Comparison of ENCODE assay signal across 1 cellular context in the genomic region with DNA sequence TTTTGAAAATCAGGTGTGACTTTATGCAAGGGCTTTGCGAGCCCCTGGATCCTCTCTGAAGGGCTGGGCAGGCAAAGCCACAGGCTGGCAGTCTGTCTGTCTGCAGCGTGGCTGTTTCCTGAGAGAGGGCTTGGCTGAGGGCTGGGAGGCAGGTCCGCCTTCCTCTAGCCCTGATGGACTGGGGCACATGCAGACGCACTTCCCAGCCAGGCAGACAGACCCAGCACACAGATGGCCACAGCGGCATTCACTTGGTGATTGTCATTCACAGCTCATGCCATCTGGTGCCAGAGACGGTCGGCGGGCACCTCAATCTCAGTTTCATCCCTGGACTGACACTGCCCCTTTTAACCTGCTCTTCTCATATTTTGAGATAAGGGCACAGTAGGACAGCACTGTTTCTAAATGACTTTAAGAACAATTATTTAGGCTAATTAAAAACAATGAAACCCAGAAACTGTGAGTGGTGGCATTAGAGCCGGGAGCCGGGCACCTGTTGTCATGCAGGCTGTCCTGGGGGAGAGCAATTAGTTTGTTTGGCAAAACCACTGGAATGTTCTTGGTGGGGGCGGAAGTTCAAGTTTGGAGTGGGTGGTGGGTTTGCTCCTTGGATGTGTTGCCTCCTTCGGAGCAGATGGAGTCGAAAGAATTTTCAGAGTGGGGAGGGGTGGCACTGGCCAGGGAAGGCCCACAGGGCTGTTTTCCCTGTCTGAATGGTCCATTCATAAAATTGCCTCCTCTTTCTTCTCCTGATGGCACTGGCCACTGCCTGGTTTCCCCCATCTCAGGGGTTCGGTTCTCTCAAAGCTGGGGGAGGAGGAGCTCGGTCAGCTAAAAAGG.
TF ChIP-seq lines count a peak whose summit lies in the region.

No MANE protein-coding gene starts in this region.

TF ChIP-seq in GM23338, 12 proteins besides CTCF, POLR2A, EP300 and RAD21 (continued from another document):
- TF ChIP-seq, protein P1, sequence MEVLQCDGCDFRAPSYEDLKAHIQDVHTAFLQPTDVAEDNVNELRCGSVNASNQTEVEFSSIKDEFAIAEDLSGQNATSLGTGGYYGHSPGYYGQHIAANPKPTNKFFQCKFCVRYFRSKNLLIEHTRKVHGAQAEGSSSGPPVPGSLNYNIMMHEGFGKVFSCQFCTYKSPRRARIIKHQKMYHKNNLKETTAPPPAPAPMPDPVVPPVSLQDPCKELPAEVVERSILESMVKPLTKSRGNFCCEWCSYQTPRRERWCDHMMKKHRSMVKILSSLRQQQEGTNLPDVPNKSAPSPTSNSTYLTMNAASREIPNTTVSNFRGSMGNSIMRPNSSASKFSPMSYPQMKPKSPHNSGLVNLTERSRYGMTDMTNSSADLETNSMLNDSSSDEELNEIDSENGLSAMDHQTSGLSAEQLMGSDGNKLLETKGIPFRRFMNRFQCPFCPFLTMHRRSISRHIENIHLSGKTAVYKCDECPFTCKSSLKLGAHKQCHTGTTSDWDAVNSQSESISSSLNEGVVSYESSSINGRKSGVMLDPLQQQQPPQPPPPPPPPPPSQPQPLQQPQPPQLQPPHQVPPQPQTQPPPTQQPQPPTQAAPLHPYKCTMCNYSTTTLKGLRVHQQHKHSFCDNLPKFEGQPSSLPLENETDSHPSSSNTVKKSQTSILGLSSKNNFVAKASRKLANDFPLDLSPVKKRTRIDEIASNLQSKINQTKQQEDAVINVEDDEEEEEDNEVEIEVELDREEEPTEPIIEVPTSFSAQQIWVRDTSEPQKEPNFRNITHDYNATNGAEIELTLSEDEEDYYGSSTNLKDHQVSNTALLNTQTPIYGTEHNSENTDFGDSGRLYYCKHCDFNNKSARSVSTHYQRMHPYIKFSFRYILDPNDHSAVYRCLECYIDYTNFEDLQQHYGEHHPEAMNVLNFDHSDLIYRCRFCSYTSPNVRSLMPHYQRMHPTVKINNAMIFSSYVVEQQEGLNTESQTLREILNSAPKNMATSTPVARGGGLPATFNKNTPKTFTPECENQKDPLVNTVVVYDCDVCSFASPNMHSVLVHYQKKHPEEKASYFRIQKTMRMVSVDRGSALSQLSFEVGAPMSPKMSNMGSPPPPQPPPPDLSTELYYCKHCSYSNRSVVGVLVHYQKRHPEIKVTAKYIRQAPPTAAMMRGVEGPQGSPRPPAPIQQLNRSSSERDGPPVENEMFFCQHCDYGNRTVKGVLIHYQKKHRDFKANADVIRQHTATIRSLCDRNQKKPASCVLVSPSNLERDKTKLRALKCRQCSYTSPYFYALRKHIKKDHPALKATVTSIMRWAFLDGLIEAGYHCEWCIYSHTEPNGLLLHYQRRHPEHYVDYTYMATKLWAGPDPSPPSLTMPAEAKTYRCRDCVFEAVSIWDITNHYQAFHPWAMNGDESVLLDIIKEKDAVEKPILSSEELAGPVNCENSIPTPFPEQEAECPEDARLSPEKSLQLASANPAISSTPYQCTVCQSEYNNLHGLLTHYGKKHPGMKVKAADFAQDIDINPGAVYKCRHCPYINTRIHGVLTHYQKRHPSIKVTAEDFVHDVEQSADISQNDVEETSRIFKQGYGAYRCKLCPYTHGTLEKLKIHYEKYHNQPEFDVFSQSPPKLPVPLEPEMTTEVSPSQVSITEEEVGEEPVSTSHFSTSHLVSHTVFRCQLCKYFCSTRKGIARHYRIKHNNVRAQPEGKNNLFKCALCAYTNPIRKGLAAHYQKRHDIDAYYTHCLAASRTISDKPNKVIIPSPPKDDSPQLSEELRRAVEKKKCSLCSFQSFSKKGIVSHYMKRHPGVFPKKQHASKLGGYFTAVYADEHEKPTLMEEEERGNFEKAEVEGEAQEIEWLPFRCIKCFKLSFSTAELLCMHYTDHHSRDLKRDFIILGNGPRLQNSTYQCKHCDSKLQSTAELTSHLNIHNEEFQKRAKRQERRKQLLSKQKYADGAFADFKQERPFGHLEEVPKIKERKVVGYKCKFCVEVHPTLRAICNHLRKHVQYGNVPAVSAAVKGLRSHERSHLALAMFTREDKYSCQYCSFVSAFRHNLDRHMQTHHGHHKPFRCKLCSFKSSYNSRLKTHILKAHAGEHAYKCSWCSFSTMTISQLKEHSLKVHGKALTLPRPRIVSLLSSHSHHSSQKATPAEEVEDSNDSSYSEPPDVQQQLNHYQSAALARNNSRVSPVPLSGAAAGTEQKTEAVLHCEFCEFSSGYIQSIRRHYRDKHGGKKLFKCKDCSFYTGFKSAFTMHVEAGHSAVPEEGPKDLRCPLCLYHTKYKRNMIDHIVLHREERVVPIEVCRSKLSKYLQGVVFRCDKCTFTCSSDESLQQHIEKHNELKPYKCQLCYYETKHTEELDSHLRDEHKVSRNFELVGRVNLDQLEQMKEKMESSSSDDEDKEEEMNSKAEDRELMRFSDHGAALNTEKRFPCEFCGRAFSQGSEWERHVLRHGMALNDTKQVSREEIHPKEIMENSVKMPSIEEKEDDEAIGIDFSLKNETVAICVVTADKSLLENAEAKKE (CRISPR knock-in tag; IDR thresholded peaks at IDR 0.05): no peak
- no peak for TF ChIP-seq EZH2phosphoT487 (IDR thresholded peaks at IDR 0.05; ENCODE audit: unreplicated experiment)
